Comparison of ENCODE assay signal across 9 cellular contexts in the genomic region with DNA sequence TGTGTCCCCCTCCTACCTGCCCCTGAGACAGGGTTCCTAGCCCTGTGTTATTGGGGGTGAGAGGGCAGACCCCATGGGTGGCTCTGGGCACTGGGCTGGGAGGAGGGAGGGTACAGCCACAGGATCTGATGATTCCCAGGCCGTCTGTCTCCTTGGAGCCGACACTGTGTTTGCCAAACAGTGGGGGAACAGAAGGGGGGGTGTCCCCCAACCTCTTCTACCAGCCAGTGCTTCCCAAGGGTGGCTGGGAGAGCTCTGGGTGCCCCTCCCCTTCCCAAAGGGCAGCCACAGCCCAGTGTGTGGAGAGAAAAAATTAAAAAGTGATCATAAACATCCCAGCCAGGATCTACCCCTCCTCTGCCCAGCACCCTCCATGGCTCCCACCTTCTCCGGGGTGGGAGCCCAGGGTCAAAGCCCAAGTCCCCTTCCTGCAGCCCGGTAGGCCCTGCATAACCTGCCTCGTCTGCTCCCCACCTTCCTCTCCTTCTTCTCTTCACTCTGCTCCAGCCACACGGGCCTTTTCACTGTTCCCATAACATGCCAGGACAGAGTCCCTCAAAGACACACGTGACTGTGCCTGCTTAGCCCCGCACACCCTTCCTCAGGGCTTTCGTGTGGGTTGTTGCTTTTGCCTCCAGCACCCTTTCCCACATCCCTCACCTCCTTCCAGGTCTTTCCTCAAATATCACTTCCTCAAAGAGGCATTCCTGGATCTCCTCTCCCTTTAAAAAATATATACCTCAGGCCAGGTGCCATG. TPM values are rescaled to one million over a fixed set of nuclear protein-coding genes. Genes with fewer than 3 reads are reported as not detected.
DNase-seq lines count a peak whose midpoint lies in the region; ATAC-seq and TF ChIP-seq lines count a peak whose summit lies in the region.
"Had no signal": no experiment of that assay in that cellular context is flagged by ENCODE, and none has a peak within 500 bp of the region (broad histone marks: within the 10 kb centered on the region; RNA-seq: fewer than 3 reads in every experiment).

No MANE protein-coding gene starts in this region.

- H3K4me2 ChIP-seq in mammary epithelial cell (ENCODE audit: insufficient read depth, low read depth, low read length), result peak overlapping the region; percentile 86

- intact Hi-C loops in mammary epithelial cell (cut with micrococcal nuclease) (no loop called here), right cardiac atrium (cut with DNase I) (no loop called here)

- H3K27ac ChIP-seq in mammary epithelial cell (ENCODE audit: insufficient read depth, low read depth, low read length) (peak overlapping the region; percentile 80), right cardiac atrium (ENCODE audit: low read length) (peak overlapping the region; percentile 79)

- BruUV-seq in mammary epithelial cell (replicated peaks; lab: Mats Ljungman, UMichigan), result TSS peak; percentile 70

- no peaks in the 10 kb centered on the region for H3K27me3 ChIP-seq in mammary epithelial cell (ENCODE audit: insufficient read depth, low read length)
- no peaks in the 10 kb centered on the region for H3K27me3 ChIP-seq in right cardiac atrium (ENCODE audit: control insufficient read depth, insufficient read depth)

- peak overlapping the region; percentile 51 for H3K9ac ChIP-seq in mammary epithelial cell (ENCODE audit: insufficient read depth, low read length)

- no peaks in the 10 kb centered on the region for H3K9me3 ChIP-seq in mammary epithelial cell (replicated peaks; ENCODE audit: insufficient read depth, low read length)
- no peaks in the 10 kb centered on the region for H3K9me3 ChIP-seq in right cardiac atrium (ENCODE audit: control insufficient read depth, low read length)

- DNase-seq in mammary epithelial cell, result peak; percentile 67
- DNase-seq in right cardiac atrium, result peak; percentile 53 to 76 (median 75)
- DNase-seq in ureter (ENCODE audit: low spot score), result peak; percentile 70
- no peak for DNase-seq in NCI-H226
- no peak for DNase-seq in HuH-7 (ENCODE audit: low spot score)
- DNase-seq: NCI-H187, PC-3, retina had no signal

- CTCF ChIA-PET in mammary epithelial cell (lab: Charles Lee; ENCODE audit: low non-redundant PET), result no interaction called here

- in situ Hi-C loops in mammary epithelial cell (cut with MboI; ENCODE audit: low sequenced_read_pairs in 2 of 2), result no loop called here

- no peaks in the 10 kb centered on the region for H3K79me2 ChIP-seq in mammary epithelial cell (ENCODE audit: insufficient read depth, low read length)

- no peaks in the 10 kb centered on the region for H4K20me1 ChIP-seq in mammary epithelial cell (ENCODE audit: insufficient read depth, low read length)

- dilution Hi-C loops in mammary epithelial cell (cut with HindIII; ENCODE audit: low sequenced_read_pairs), result no loop called here

- H3K4me1 ChIP-seq in mammary epithelial cell (ENCODE audit: insufficient read depth, low read length), result peaks cover 26% of the 10 kb centered on the region
- H3K4me1 ChIP-seq in right cardiac atrium (ENCODE audit: control insufficient read depth, insufficient read depth, low read length), result no peaks in the 10 kb centered on the region

- H3K4me3 ChIP-seq in mammary epithelial cell (replicated peaks in 1 of 3; ENCODE audit: insufficient read depth in 1 of 3, low read depth in 2 of 3, low read length in 3 of 3), result peak overlapping the region in 2 of 3 experiments; percentile 9 to 41
- H3K4me3 ChIP-seq in right cardiac atrium (ENCODE audit: low read length), result no peak overlapping the region

- WGBS in mammary epithelial cell (ENCODE audit: low coverage, missing lambda C conversion rate), result 2% methylated on average over 7 of the region's 9 CpGs
- 49% methylated on average over 9 of the region's 9 CpGs for WGBS in right cardiac atrium

- ATAC-seq in right cardiac atrium, result peak; percentile 59 to 60

- peak overlapping the region; percentile 70 for H2AFZ ChIP-seq in mammary epithelial cell (ENCODE audit: low read depth, low read length)

- no peaks in the 10 kb centered on the region for H3K36me3 ChIP-seq in mammary epithelial cell (ENCODE audit: insufficient read depth, low read length)

- no peak for TF ChIP-seq CTCF in mammary epithelial cell (conservative IDR thresholded peaks at IDR 0.05 in 1 of 2, IDR thresholded peaks at IDR 0.05 in 1 of 2; ENCODE audit: extremely low read depth in 1 of 2, insufficient read depth in 1 of 2, low read depth in 1 of 2, low read length in 2 of 2)

RNA-seq across cellular contexts. Expression of a gene that starts 1.4 kb away (rescaled TPM):
- total RNA-seq in mammary epithelial cell (10 to 100 TPM in 1 of 2 donors, 1 to 10 TPM in 1; 9.3 to 38.2 TPM), right cardiac atrium (100 to 1,000 TPM; 102 to 201 (median 112) TPM), ureter (27.1 TPM)
- polyA plus RNA-seq in mammary epithelial cell (2.7 TPM), right cardiac atrium (171 TPM)
- polyA minus RNA-seq in mammary epithelial cell, result 7.6 TPM

RNA-seq across cellular contexts. Expression of a gene that starts 15.3 kb away (rescaled TPM):
- total RNA-seq in mammary epithelial cell (under 1 TPM in 1 of 2 donors, not detected in 1; 0.19 TPM), right cardiac atrium (10 to 100 TPM; 25.5 to 60.3 (median 28.2) TPM), ureter (30.3 TPM)
- polyA plus RNA-seq in mammary epithelial cell (not detected), right cardiac atrium (33.9 TPM)
- polyA minus RNA-seq in mammary epithelial cell, result not detected
- total RNA-seq: fibroblast of villous mesenchyme had no signal

RNA-seq across cellular contexts. Expression of a gene that starts 20.1 kb away (rescaled TPM):
- total RNA-seq in mammary epithelial cell, result not detected
- not detected for polyA plus RNA-seq in mammary epithelial cell
- polyA minus RNA-seq in mammary epithelial cell, result not detected
- 1 to 10 TPM in 1 of 4 donors, under 1 TPM in 3; 0.20 to 1.1 (median 0.31) TPM for total RNA-seq in right cardiac atrium
- polyA plus RNA-seq in right cardiac atrium, result 0.41 TPM
- 19.4 TPM for total RNA-seq in ureter
- total RNA-seq: fibroblast of villous mesenchyme had no signal

RNA-seq across cellular contexts. Expression of a gene that starts 39.8 kb away (rescaled TPM):
- total RNA-seq in mammary epithelial cell (under 1 TPM in 1 of 2 donors, not detected in 1; 0.28 TPM), right cardiac atrium (10 to 100 TPM in 1 of 4 donors, 1 to 10 TPM in 3; 4.2 to 10.4 (median 7.9) TPM), ureter (12.3 TPM)
- polyA plus RNA-seq in mammary epithelial cell (0.22 TPM), right cardiac atrium (11.5 TPM)
- polyA minus RNA-seq in mammary epithelial cell, result not detected

RNA-seq across cellular contexts. Expression of a gene that starts 47.6 kb away (rescaled TPM):
- 10 to 100 TPM; 38.5 to 50.9 TPM for total RNA-seq in mammary epithelial cell
- 30.0 TPM for polyA plus RNA-seq in mammary epithelial cell
- polyA minus RNA-seq in mammary epithelial cell, result 13.4 TPM
- 10 to 100 TPM; 20.6 to 30.5 (median 28.6) TPM for total RNA-seq in right cardiac atrium
- 31.4 TPM for polyA plus RNA-seq in right cardiac atrium
- total RNA-seq in ureter, result 45.9 TPM

Comparison
In these comparisons a context has a peak if more than half of its experiments do, and no peak if none do; other contexts are left out.
1. DNase-seq: peak in mammary epithelial cell (single experiment), right cardiac atrium (3 of 3) and ureter (single experiment); none in NCI-H226 (single experiment) and HuH-7 (single experiment).
2. RNA of a gene that starts 15.3 kb away (total RNA-seq): 30.3 TPM in ureter (single experiment) and 25.5 to 60.3 TPM in right cardiac atrium; 0.19 TPM in mammary epithelial cell; every median in the first group is over 10 times any median in the second.